Comparison of ENCODE assay signal across 7 cellular contexts in the genomic region with DNA sequence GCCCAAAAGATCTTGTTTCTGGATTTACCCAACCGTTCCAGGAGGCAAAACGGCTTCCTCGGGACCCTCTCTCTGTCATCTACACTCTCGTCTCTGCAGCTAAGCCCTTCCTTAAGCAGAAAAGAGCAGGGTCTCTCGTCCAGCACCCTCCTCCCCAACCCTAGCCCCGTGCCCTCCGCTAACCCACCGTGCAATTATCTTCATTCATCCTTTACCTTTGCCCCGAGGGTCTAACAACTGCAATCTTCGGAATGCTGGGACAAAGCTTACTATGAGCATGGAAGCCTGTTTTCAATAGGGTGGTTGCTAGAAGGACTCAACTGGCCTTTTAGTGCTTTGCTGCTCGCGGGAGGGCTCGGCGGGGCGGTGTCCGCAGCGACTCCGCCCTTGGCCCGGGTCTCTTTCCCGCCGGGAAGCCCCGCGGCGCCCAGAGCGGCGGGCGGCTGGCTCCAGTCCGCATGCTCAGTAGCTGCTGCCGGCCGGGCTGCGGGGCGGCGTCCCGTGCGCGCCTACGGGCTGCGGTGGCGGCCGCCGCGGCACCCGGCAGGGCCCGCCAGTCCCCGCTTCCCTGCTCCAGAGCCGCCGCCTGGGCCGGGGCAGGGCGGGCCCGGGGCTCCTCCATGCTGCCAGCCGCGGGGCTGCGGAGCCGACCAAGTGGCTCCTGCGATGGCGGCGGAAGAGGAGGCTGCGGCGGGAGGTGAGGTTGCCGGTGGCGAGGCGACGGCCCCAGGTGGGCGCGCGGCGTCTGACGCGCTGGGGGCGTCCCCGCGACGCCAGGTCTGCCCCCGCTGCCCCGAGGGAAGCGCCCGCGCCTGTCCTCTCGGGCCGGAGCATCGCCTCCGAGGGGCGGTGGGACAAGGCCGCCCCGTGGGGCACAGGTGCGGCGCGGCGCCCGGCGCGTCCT. TPM values are rescaled to one million over a fixed set of nuclear protein-coding genes. Genes with fewer than 3 reads are reported as not detected.
DNase-seq lines count a peak whose midpoint lies in the region; ATAC-seq and TF ChIP-seq lines count a peak whose summit lies in the region.

A gene with protein sequence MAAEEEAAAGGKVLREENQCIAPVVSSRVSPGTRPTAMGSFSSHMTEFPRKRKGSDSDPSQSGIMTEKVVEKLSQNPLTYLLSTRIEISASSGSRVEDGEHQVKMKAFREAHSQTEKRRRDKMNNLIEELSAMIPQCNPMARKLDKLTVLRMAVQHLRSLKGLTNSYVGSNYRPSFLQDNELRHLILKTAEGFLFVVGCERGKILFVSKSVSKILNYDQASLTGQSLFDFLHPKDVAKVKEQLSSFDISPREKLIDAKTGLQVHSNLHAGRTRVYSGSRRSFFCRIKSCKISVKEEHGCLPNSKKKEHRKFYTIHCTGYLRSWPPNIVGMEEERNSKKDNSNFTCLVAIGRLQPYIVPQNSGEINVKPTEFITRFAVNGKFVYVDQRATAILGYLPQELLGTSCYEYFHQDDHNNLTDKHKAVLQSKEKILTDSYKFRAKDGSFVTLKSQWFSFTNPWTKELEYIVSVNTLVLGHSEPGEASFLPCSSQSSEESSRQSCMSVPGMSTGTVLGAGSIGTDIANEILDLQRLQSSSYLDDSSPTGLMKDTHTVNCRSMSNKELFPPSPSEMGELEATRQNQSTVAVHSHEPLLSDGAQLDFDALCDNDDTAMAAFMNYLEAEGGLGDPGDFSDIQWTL (plus strand): TSS at position 430 of the 904 bp plus-strand sequence. CDS start 237 bp downstream, at position 667.

- WGBS in lower leg skin, 2 donors = 2 to 11% methylated on average over 14 to 37 of the region's 92 CpGs

- H3K4me3 ChIP-seq in coronary artery (peak within 1 kb of the TSS; percentile 85), lower leg skin (ENCODE audit: low read depth, poor library complexity, severe bottlenecking) (peak within 1 kb of the TSS; percentile 69)

- TF ChIP-seq POLR2A in lower leg skin (IDR thresholded peaks at IDR 0.05) = no peak

- ATAC-seq in HG02571 (IDR thresholded peaks at IDR 0.05; ENCODE audit: unreplicated experiment) = peak; percentile 38

- in situ Hi-C loops in GM13977 (cut with MboI; ENCODE audit: low pct_unique_long_range_greater_than_20kb, low sequenced_read_pairs, unreplicated experiment) = no loop called here

- DNase-seq in GM13977 (ENCODE audit: low spot score) (peak; percentile 81), NCI-H1092 (lab: John Stamatoyannopoulos, UW) (peak; percentile 47), coronary artery (ENCODE audit: low spot score) (no peak), lower leg skin (ENCODE audit: low spot score in 2 of 2) (no peak)
- DNase-seq in stimulated activated CD8-positive, alpha-beta memory T cell treated with anti-CD3 and anti-CD28 coated beads, Interleukin-4, amount 100 ng/mL, for 24 hours (ENCODE audit: low read depth) = peak; percentile 15

- peak within 1 kb of the TSS; percentile 53; the same call in 1 of the 2 replicates for H3K27ac ChIP-seq in VCaP
- peak within 1 kb of the TSS; percentile 54 to 62 for H3K27ac ChIP-seq in coronary artery

- intact Hi-C loops in lower leg skin (cut with DNase I; ENCODE audit: low total_unique reads) = no loop called here

- TF ChIP-seq CTCF in GM13977 (IDR thresholded peaks at IDR 0.05; ENCODE audit: extremely low read depth, insufficient read depth, missing control alignments) (no peak), VCaP (conservative IDR thresholded peaks at IDR 0.05) (no peak), coronary artery (IDR thresholded peaks at IDR 0.05) (no peak), lower leg skin (IDR thresholded peaks at IDR 0.05) (no peak)

RNA-seq across cellular contexts. Expression of the gene that starts here (rescaled TPM):
- total RNA-seq in lower leg skin = 10 to 100 TPM; 11.6 to 24.2 (median 19.1) TPM

Comparison
In these comparisons a context has a peak if more than half of its experiments do, and no peak if none do; other contexts are left out.
1. DNase-seq: peak in GM13977 (single experiment), NCI-H1092 (single experiment) and stimulated activated CD8-positive, alpha-beta memory T cell treated with anti-CD3 and anti-CD28 coated beads, Interleukin-4, amount 100 ng/mL, for 24 hours (single experiment); none in coronary artery (single experiment) and lower leg skin (0 of 2).